In the genomic region with DNA sequence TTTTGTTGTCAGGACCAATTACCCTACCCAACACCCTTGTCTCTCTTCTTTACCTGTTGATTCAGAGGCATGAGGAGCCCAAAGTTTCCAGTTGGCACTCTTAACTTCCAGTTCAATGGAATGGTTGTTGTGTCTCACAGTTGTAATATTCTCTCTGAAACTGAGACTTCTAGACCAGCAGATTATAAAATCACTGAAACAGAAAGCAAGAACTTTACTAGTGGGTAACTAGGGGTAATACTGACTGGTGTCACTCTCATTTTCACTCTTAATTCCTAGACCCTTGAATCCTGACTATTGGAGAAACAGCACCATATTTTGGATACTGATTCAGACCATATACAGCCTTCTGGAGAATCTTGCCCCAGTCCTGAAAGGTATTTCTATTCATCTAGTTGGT, we compare ENCODE assay signal across 19 cellular contexts.
A peak's percentile ranks its signal among the peaks of the same experiment; 100 is the strongest.
DNase-seq lines count a peak whose midpoint lies in the region; ATAC-seq and TF ChIP-seq lines count a peak whose summit lies in the region.
"Had no signal": no experiment of that assay in that cellular context is flagged by ENCODE, and none has a peak within 500 bp of the region (broad histone marks: within the 10 kb centered on the region; RNA-seq: fewer than 3 reads in every experiment).

No MANE protein-coding gene starts in this region.

- H3K27me3 ChIP-seq in tibial artery (no peaks in the 10 kb centered on the region), SK-N-SH (ENCODE audit: insufficient read depth) (no peaks in the 10 kb centered on the region)
- H3K27me3 ChIP-seq: brain microvascular endothelial cell had no signal

- H3K79me2 ChIP-seq in SK-N-SH (ENCODE audit: insufficient read depth): no peaks in the 10 kb centered on the region

- H3K9me2 ChIP-seq in SK-N-SH: no peaks in the 10 kb centered on the region

- H3K4me3 ChIP-seq in tibial artery (no peak overlapping the region), SK-N-SH (ENCODE audit: low read depth in 2 of 2, low read length in 1 of 2) (no peak overlapping the region)

- H3K36me3 ChIP-seq in tibial artery (no peaks in the 10 kb centered on the region), SK-N-SH (replicated peaks in 1 of 2; ENCODE audit: control insufficient read depth in 1 of 2, insufficient read depth in 2 of 2, low read length in 1 of 2) (no peaks in the 10 kb centered on the region)
- H3K36me3 ChIP-seq: brain microvascular endothelial cell had no signal

- H3K4me1 ChIP-seq in tibial artery (no peaks in the 10 kb centered on the region), SK-N-SH (ENCODE audit: control insufficient read depth in 1 of 2, insufficient read depth in 2 of 2, low read depth in 1 of 2, low read length in 1 of 2) (no peaks in the 10 kb centered on the region)

- TF ChIP-seq CTCF in tibial artery (IDR thresholded peaks at IDR 0.05) (no peak), SK-N-SH (IDR thresholded peaks at IDR 0.05) (no peak)

- H3K27ac Mint-ChIP-seq in naive thymus-derived CD8-positive, alpha-beta T cell: no peak overlapping the region
- H3K27ac Mint-ChIP-seq: activated naive CD8-positive, alpha-beta T cell treated with anti-CD3 and anti-CD28 coated beads for 36 hours; activated T-cell treated with anti-CD3 and anti-CD28 coated beads, Interleukin-2, amount 50 U/mL, for 24 hours; CD4-positive, alpha-beta memory T cell; dendritic cell treated with granulocyte-macrophage colony-stimulating factor and Interleukin-4, amounts not matched to agents 40 ng/mL and 50 ng/mL, for 4 days had no signal

- H3K9ac ChIP-seq in SK-N-SH: no peak overlapping the region

- POLR2A ChIA-PET in naive thymus-derived CD8-positive, alpha-beta T cell (lab: Charles Lee): no interaction called here
- POLR2A ChIA-PET in SK-N-SH (lab: Yijun Ruan, JAX): no interaction called here

- peaks cover 0 to 21% (median 11%) of the 10 kb centered on the region in 5 donors for H3K27me3 Mint-ChIP-seq in naive thymus-derived CD8-positive, alpha-beta T cell
- H3K27me3 Mint-ChIP-seq: dendritic cell treated with granulocyte-macrophage colony-stimulating factor and Interleukin-4, amounts not matched to agents 40 ng/mL and 50 ng/mL, for 4 days had no signal

- no peak overlapping the region for H3K4me2 ChIP-seq in SK-N-SH

- H3K9me3 ChIP-seq in tibial artery (peaks cover 0 to 9% (median 0%) of the 10 kb centered on the region in 3 donors), SK-N-SH (no peaks in the 10 kb centered on the region)

- no peak overlapping the region for H3K27ac ChIP-seq in tibial artery
- no peak overlapping the region for H3K27ac ChIP-seq in SK-N-SH (ENCODE audit: low read depth in 2 of 2, low read length in 1 of 2)
- H3K27ac ChIP-seq: brain microvascular endothelial cell had no signal

- no peak for TF ChIP-seq RAD21 in SK-N-SH (IDR thresholded peaks at IDR 0.05; ENCODE audit: low read length)

- peaks cover 0 to 24% (median 11%) of the 10 kb centered on the region in 9 donors for H3K9me3 Mint-ChIP-seq in naive thymus-derived CD8-positive, alpha-beta T cell

- TF ChIP-seq EP300 in SK-N-SH (IDR thresholded peaks at IDR 0.05; ENCODE audit: borderline replicate concordance in 1 of 2, low read depth in 1 of 2, low read length in 1 of 2): no peak

- H3K36me3 Mint-ChIP-seq in naive thymus-derived CD8-positive, alpha-beta T cell: no peaks in the 10 kb centered on the region
- H3K36me3 Mint-ChIP-seq: activated naive CD8-positive, alpha-beta T cell treated with anti-CD3 and anti-CD28 coated beads for 36 hours; CD4-positive, alpha-beta memory T cell had no signal

- CTCF ChIA-PET in SK-N-SH (lab: Yijun Ruan, JAX): no interaction called here

- H2AFZ ChIP-seq in SK-N-SH (ENCODE audit: low read depth): no peak overlapping the region

- no peaks in the 10 kb centered on the region for H3K4me1 Mint-ChIP-seq in naive thymus-derived CD8-positive, alpha-beta T cell
- H3K4me1 Mint-ChIP-seq: activated naive CD8-positive, alpha-beta T cell treated with anti-CD3 and anti-CD28 coated beads for 36 hours; CD4-positive, alpha-beta memory T cell had no signal

- peak; percentile 71 for ATAC-seq in GM18870 (IDR thresholded peaks at IDR 0.05; ENCODE audit: unreplicated experiment)
- peak; percentile 79 for ATAC-seq in GM21390 (IDR thresholded peaks at IDR 0.05; ENCODE audit: unreplicated experiment)
- peak; percentile 39 for ATAC-seq in HG02759 (IDR thresholded peaks at IDR 0.05; ENCODE audit: unreplicated experiment)
- peak; percentile 71 for ATAC-seq in HG03354 (IDR thresholded peaks at IDR 0.05; ENCODE audit: poor library complexity, severe bottlenecking, unreplicated experiment)
- no peak for ATAC-seq in naive thymus-derived CD8-positive, alpha-beta T cell
- ATAC-seq: left lobe of liver, sciatic nerve had no signal

- H4K20me1 ChIP-seq in SK-N-SH (ENCODE audit: insufficient read depth): no peaks in the 10 kb centered on the region

- H3K4me3 Mint-ChIP-seq in naive thymus-derived CD8-positive, alpha-beta T cell: no peak overlapping the region
- H3K4me3 Mint-ChIP-seq: activated naive CD8-positive, alpha-beta T cell treated with anti-CD3 and anti-CD28 coated beads for 36 hours; activated T-cell treated with anti-CD3 and anti-CD28 coated beads, Interleukin-2, amount 50 U/mL, for 24 hours; CD4-positive, alpha-beta memory T cell; dendritic cell treated with granulocyte-macrophage colony-stimulating factor and Interleukin-4, amounts not matched to agents 40 ng/mL and 50 ng/mL, for 4 days had no signal

- DNase-seq in tibial artery (no peak), 8988T (no peak), SK-N-SH (no peak)
- DNase-seq in naive thymus-derived CD8-positive, alpha-beta T cell: no peak
- DNase-seq: activated CD4-positive, alpha-beta T cell treated with anti-CD3 and anti-CD28 coated beads, Interleukin-2, amount 50 U/mL, for 48 hours; activated naive CD8-positive, alpha-beta T cell treated with anti-CD3 and anti-CD28 coated beads for 36 hours; activated T-cell treated with anti-CD3 and anti-CD28 coated beads, Interleukin-2, amount 50 U/mL, for 24 hours; brain microvascular endothelial cell; CD4-positive, alpha-beta memory T cell; DMS79 treated with DMSO at 0.1 percent for 48 hours; foreskin melanocyte; nucleus accumbens had no signal

- intact Hi-C loops in tibial artery (cut with DNase I; ENCODE audit: low total_unique reads): no loop called here

- H3F3A ChIP-seq in SK-N-SH (replicated peaks; ENCODE audit: insufficient read depth): no peaks in the 10 kb centered on the region

TF ChIP-seq in SK-N-SH, 30 proteins besides CTCF, POLR2A, EP300 and RAD21:
- TF ChIP-seq MEF2A (IDR thresholded peaks at IDR 0.05; ENCODE audit: borderline replicate concordance, low read depth) (no peak), GATA2 (CRISPR knock-in tag; IDR thresholded peaks at IDR 0.05) (no peak), FOXJ3 (CRISPR knock-in tag; IDR thresholded peaks at IDR 0.05) (no peak), EZH2phosphoT487 (IDR thresholded peaks at IDR 0.05; ENCODE audit: borderline replicate concordance, low read depth) (no peak), ZBTB33 (IDR thresholded peaks at IDR 0.05; ENCODE audit: borderline replicate concordance, low read depth) (no peak), ELF1 (IDR thresholded peaks at IDR 0.05) (no peak), RXRA (IDR thresholded peaks at IDR 0.05; ENCODE audit: borderline replicate concordance, low read depth) (no peak), MXI1 (IDR thresholded peaks at IDR 0.05; ENCODE audit: low read depth, low read length) (no peak), YY1 (IDR thresholded peaks at IDR 0.05; ENCODE audit: low read depth) (no peak)
- TF ChIP-seq, protein P1, sequence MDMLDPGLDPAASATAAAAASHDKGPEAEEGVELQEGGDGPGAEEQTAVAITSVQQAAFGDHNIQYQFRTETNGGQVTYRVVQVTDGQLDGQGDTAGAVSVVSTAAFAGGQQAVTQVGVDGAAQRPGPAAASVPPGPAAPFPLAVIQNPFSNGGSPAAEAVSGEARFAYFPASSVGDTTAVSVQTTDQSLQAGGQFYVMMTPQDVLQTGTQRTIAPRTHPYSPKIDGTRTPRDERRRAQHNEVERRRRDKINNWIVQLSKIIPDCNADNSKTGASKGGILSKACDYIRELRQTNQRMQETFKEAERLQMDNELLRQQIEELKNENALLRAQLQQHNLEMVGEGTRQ (IDR thresholded peaks at IDR 0.05; ENCODE audit: borderline replicate concordance, low read depth, low read length): no peak

Comparison
In these comparisons a context has a peak if more than half of its experiments do, and no peak if none do; other contexts are left out.
1. ATAC-seq: peak in GM18870 (single experiment), GM21390 (single experiment), HG02759 (single experiment) and HG03354 (single experiment); none in naive thymus-derived CD8-positive, alpha-beta T cell (0 of 2).